In the genomic region with DNA sequence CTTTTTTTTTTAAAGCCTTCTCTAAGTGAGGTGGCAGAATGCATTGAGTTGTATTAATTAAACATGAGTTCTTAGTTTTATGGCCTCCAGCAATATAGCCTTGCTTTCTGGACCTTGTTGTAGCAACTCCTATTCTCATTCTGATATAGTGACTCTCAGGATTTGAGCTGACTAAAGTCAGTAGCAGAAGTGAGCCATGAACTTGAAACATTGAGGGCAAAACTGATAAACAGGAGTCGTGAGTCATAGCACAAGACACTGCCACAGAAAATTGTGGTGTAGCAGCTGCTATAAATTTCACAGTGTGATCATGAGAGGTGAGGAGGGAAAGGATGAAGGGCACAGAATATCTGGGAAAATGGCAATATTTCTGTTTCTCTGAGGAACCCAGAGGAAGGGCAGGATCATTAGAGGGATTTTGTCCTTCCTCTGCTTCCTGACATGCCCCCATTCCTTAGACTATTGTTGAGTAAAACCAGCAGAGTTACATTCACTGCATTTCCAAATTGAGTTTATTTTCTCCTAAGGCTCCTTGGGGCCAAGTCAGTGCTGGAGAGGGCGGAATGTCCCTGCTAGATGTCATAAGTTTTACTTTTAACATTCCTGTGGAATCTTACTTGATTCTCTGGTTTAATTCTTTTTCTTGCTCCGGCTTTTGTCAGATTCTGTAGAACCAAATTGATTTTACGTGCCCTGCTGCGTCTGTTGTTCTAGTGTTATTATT, we compare ENCODE assay signal across 8 cellular contexts. TPM values are rescaled to one million over a fixed set of nuclear protein-coding genes. Genes with fewer than 3 reads are reported as not detected.
DNase-seq lines count a peak whose midpoint lies in the region; ATAC-seq lines count a peak whose summit lies in the region.

No MANE protein-coding gene starts in this region.

- peaks cover 41% of the 10 kb centered on the region for H3K4me1 Mint-ChIP-seq in activated T-helper 17 cell treated with anti-CD3 and anti-CD28 coated beads, Interleukin-2, amount 50 U/mL, for 72 hours

- H3K27ac Mint-ChIP-seq in activated T-helper 17 cell treated with anti-CD3 and anti-CD28 coated beads, Interleukin-2, amount 50 U/mL, for 72 hours, result peak overlapping the region; percentile 80

- peak; percentile 25 for DNase-seq in Daoy (ENCODE audit: low read depth)
- peak; percentile 52 for DNase-seq in pulmonary artery endothelial cell (ENCODE audit: low read depth, low spot score)
- DNase-seq in hepatic stellate cell (ENCODE audit: low spot score), result no peak
- no peak for DNase-seq in GM03348 (ENCODE audit: low spot score)
- no peak for DNase-seq in NCI-H1417 (lab: John Stamatoyannopoulos, UW)

- no peaks in the 10 kb centered on the region for H3K27me3 Mint-ChIP-seq in activated T-helper 17 cell treated with anti-CD3 and anti-CD28 coated beads, Interleukin-2, amount 50 U/mL, for 72 hours

- peak; percentile 99 for ATAC-seq in GM19351 (IDR thresholded peaks at IDR 0.05; ENCODE audit: unreplicated experiment)
- peak; percentile 93 for ATAC-seq in HG03159 (IDR thresholded peaks at IDR 0.05; ENCODE audit: unreplicated experiment)
- ATAC-seq in activated T-helper 17 cell treated with anti-CD3 and anti-CD28 coated beads, Interleukin-2, amount 50 U/mL, for 72 hours (replicated peaks), result peak; percentile 97

- H3K9me3 Mint-ChIP-seq in activated T-helper 17 cell treated with anti-CD3 and anti-CD28 coated beads, Interleukin-2, amount 50 U/mL, for 72 hours, result no peaks in the 10 kb centered on the region

- H3K36me3 Mint-ChIP-seq in activated T-helper 17 cell treated with anti-CD3 and anti-CD28 coated beads, Interleukin-2, amount 50 U/mL, for 72 hours (ENCODE audit: low read depth), result no peaks in the 10 kb centered on the region

- peak overlapping the region; percentile 32 for H3K4me3 Mint-ChIP-seq in activated T-helper 17 cell treated with anti-CD3 and anti-CD28 coated beads, Interleukin-2, amount 50 U/mL, for 72 hours

RNA-seq across cellular contexts. Expression of a gene that starts 7.5 kb away (rescaled TPM):
- total RNA-seq in Daoy (2014; rRNA removed; shearing (Covaris generic)), result 0.12 and 0.69 TPM in 2 replicates
- 1 to 10 TPM; 3.0 to 4.8 TPM for total RNA-seq in activated T-helper 17 cell treated with anti-CD3 and anti-CD28 coated beads, Interleukin-2, amount 50 U/mL, for 72 hours
- 7.9 and 10.0 TPM in 2 replicates for total RNA-seq in pulmonary artery endothelial cell

RNA-seq across cellular contexts. Expression of a gene that starts 47.4 kb away (rescaled TPM):
- total RNA-seq in Daoy (2014; rRNA removed; shearing (Covaris generic)), result 87.9 and 97.9 TPM in 2 replicates
- total RNA-seq in activated T-helper 17 cell treated with anti-CD3 and anti-CD28 coated beads, Interleukin-2, amount 50 U/mL, for 72 hours, result 100 to 1,000 TPM; 144 to 199 TPM
- 189 and 205 TPM in 2 replicates for total RNA-seq in pulmonary artery endothelial cell

Comparison
In these comparisons a context has a peak if more than half of its experiments do, and no peak if none do; other contexts are left out.
1. DNase-seq: peak in Daoy (single experiment) and pulmonary artery endothelial cell (single experiment); none in hepatic stellate cell (single experiment), GM03348 (single experiment) and NCI-H1417 (0 of 3).
2. Peak in every context shown above with its lines, with median percentiles within 50 percentile points of each other: ATAC-seq.